Comparison of ENCODE assay signal across 22 cellular contexts in genomic region chr13:112181336-112182051, GRCh38.
DNase-seq lines count a peak whose midpoint lies in the region; ATAC-seq and TF ChIP-seq lines count a peak whose summit lies in the region.
"Had no signal": no experiment of that assay in that cellular context is flagged by ENCODE, and none has a peak within 500 bp of the region (broad histone marks: within the 10 kb centered on the region; RNA-seq: fewer than 3 reads in every experiment).

No MANE protein-coding gene starts in this region.

- H3K4me3 ChIP-seq in breast epithelium: no peak overlapping the region
- H3K4me3 ChIP-seq: A549, GM12878, Peyer's patch, SJCRH30 had no signal

- DNase-seq in NCI-H2227 treated with DMSO at 0.1 percent for 48 hours (lab: John Stamatoyannopoulos, UW): peak; percentile 8
- no peak for DNase-seq in NCI-H2227 (lab: John Stamatoyannopoulos, UW; ENCODE audit: unreplicated experiment)
- DNase-seq in NCI-H1436 (lab: John Stamatoyannopoulos, UW): peak; percentile 69
- DNase-seq in NCI-H526 (lab: John Stamatoyannopoulos, UW): peak; percentile 83 to 87
- DNase-seq in mesenteric fat pad (ENCODE audit: low spot score): peak; percentile 62
- DNase-seq in natural killer cell: no peak
- DNase-seq in breast epithelium (ENCODE audit: low spot score in 2 of 2): no peak
- DNase-seq: BE2C; CD4-positive, alpha-beta T cell; COR-L47; DND-41; KBM-7; NCI-H1092; NCI-H2171; NCI-H446; NCI-H774; SJCRH30; T-cell had no signal

- H3K27ac ChIP-seq in breast epithelium: no peak overlapping the region
- H3K27ac ChIP-seq: A549, Peyer's patch, SJCRH30 had no signal

- H3K9me3 Mint-ChIP-seq in natural killer cell: no peaks in the 10 kb centered on the region
- H3K9me3 Mint-ChIP-seq: CD4-positive, alpha-beta T cell; T-cell had no signal

- TF ChIP-seq CTCF in natural killer cell (IDR thresholded peaks at IDR 0.05): no peak
- no peak for TF ChIP-seq CTCF in breast epithelium (IDR thresholded peaks at IDR 0.05)

- peaks cover 0 to 6% of the 10 kb centered on the region in 2 donors for H3K27me3 Mint-ChIP-seq in natural killer cell (ENCODE audit: low read depth in 2 of 2)
- H3K27me3 Mint-ChIP-seq: T-cell had no signal

- no peaks in the 10 kb centered on the region for H3K4me1 ChIP-seq in breast epithelium
- H3K4me1 ChIP-seq: A549, BE2C, SJCRH30 had no signal

- H3K36me3 ChIP-seq in breast epithelium: no peaks in the 10 kb centered on the region
- H3K36me3 ChIP-seq: BE2C, Peyer's patch, SJCRH30 had no signal

- H3K27me3 ChIP-seq in breast epithelium: peaks cover 0 to 48% of the 10 kb centered on the region in 2 donors
- H3K27me3 ChIP-seq: Peyer's patch had no signal

- H3K27ac Mint-ChIP-seq in natural killer cell: no peak overlapping the region
- H3K27ac Mint-ChIP-seq: CD4-positive, alpha-beta T cell; T-cell had no signal

- TF ChIP-seq POLR2A in breast epithelium (IDR thresholded peaks at IDR 0.05): no peak

- H3K36me3 Mint-ChIP-seq in natural killer cell: no peaks in the 10 kb centered on the region
- H3K36me3 Mint-ChIP-seq: T-cell had no signal

- no peaks in the 10 kb centered on the region for H3K9me3 ChIP-seq in breast epithelium
- H3K9me3 ChIP-seq: A549, BE2C, Peyer's patch, SJCRH30 had no signal

- ATAC-seq in natural killer cell: no peak
- no peak for ATAC-seq in HG03025 (IDR thresholded peaks at IDR 0.05; ENCODE audit: low FRiP score, unreplicated experiment)
- ATAC-seq: A549, GM12878, T-cell had no signal

- peaks cover 0 to 4% of the 10 kb centered on the region in 2 donors for H3K4me1 Mint-ChIP-seq in natural killer cell
- H3K4me1 Mint-ChIP-seq: T-cell had no signal

- H3K4me3 Mint-ChIP-seq in natural killer cell: no peak overlapping the region
- H3K4me3 Mint-ChIP-seq: CD4-positive, alpha-beta T cell; T-cell had no signal

- intact Hi-C loops in natural killer cell (cut with micrococcal nuclease) (no loop called here), breast epithelium (cut with DNase I; ENCODE audit: low total_unique reads) (no loop called here)

Comparison
In these comparisons a context has a peak if more than half of its experiments do, and no peak if none do; other contexts are left out.
1. DNase-seq: peak in NCI-H2227 treated with DMSO at 0.1 percent for 48 hours (single experiment), NCI-H1436 (single experiment), NCI-H526 (2 of 2) and mesenteric fat pad (single experiment); none in NCI-H2227 (single experiment), natural killer cell (single experiment) and breast epithelium (0 of 2).